17 cellular contexts compared by ENCODE assay signal in genomic region chr5:32126691-32127090, GRCh38. TPM values are rescaled to one million over a fixed set of nuclear protein-coding genes. Genes with fewer than 3 reads are reported as not detected.
DNase-seq lines count a peak whose midpoint lies in the region; ATAC-seq, FAIRE-seq and TF ChIP-seq lines count a peak whose summit lies in the region.
"Had no signal": no experiment of that assay in that cellular context is flagged by ENCODE, and none has a peak within 500 bp of the region (broad histone marks: within the 10 kb centered on the region; RNA-seq: fewer than 3 reads in every experiment).

No MANE protein-coding gene starts in this region.

- H3K9me3 ChIP-seq in right lobe of liver (no peaks in the 10 kb centered on the region), HepG2 (ENCODE audit: low read length) (no peaks in the 10 kb centered on the region), endodermal cell (ENCODE audit: control insufficient read depth, low read length) (no peaks in the 10 kb centered on the region), kidney (ENCODE audit: control insufficient read depth in 1 of 2, low read length in 2 of 2) (no peaks in the 10 kb centered on the region)
- H3K9me3 ChIP-seq: Caco-2, MG63 had no signal

- H3K27ac ChIP-seq in right lobe of liver, result no peak overlapping the region
- no peak overlapping the region for H3K27ac ChIP-seq in HepG2 (ENCODE audit: extremely low read length, insufficient read depth, low read length)
- no peak overlapping the region for H3K27ac ChIP-seq in endodermal cell (ENCODE audit: low read depth, low read length)
- no peak overlapping the region for H3K27ac ChIP-seq in kidney (ENCODE audit: low read depth in 2 of 2, low read length in 2 of 2)
- H3K27ac ChIP-seq: PC-9 had no signal

- H3K79me2 ChIP-seq in HepG2 (ENCODE audit: insufficient read depth, low read length), result peaks cover 37% of the 10 kb centered on the region

- WGBS in right lobe of liver (ENCODE audit: insufficient coverage, low coverage, low lambda C conversion rate, missing lambda C conversion rate), result 19% methylated on average over 1 of the region's 1 CpG
- 90% methylated on average over 1 of the region's 1 CpG for WGBS in HepG2 (ENCODE audit: low lambda C conversion rate)
- 80 to 100% methylated on average over 1 of the region's 1 CpG for WGBS in endodermal cell (ENCODE audit: insufficient coverage in 1 of 2, insufficient read length in 1 of 2), 2 experiments

- peak overlapping the region; percentile 82 for H3K27ac Mint-ChIP-seq in endodermal cell
- no peak overlapping the region for H3K27ac Mint-ChIP-seq in chondrocyte (ENCODE audit: unreplicated experiment)

- H4K20me1 ChIP-seq in HepG2 (ENCODE audit: insufficient read depth, low read length), result peaks cover 8% of the 10 kb centered on the region; the same call in 1 of the 2 replicates

- CTCF ChIA-PET in HepG2 (lab: Yijun Ruan, JAX; ENCODE audit: low intra/inter-chr PET ratio, low total read pairs), result no interaction called here

- H3K4me2 ChIP-seq in HepG2 (ENCODE audit: low read depth, low read length), result no peak overlapping the region
- H3K4me2 ChIP-seq: PC-9 had no signal

- no peak for DNase-seq in right lobe of liver
- no peak for DNase-seq in HepG2 (ENCODE audit: low spot score)
- no peak for DNase-seq in endodermal cell
- DNase-seq in kidney, result no peak
- no peak for DNase-seq in chondrocyte (ENCODE audit: low spot score)
- no peak for DNase-seq in OCI-M2 (lab: John Stamatoyannopoulos, UW; ENCODE audit: unreplicated experiment)
- DNase-seq in NCI-H2196 treated with DMSO at 0.1 percent for 48 hours (lab: John Stamatoyannopoulos, UW; ENCODE audit: unreplicated experiment), result no peak
- DNase-seq: Caco-2; CD4-positive, CD25-positive, alpha-beta regulatory T cell; DMS153; MG63; NCI-H1092; NCI-H146; NCI-H2081; NCI-H510A; NCI-H82; PC-9 had no signal

- no peak for TF ChIP-seq CTCF in right lobe of liver (IDR thresholded peaks at IDR 0.05)
- no peak for TF ChIP-seq CTCF in HepG2 (CRISPR knock-in tag; IDR thresholded peaks at IDR 0.05)
- no peak for TF ChIP-seq CTCF in endodermal cell (conservative IDR thresholded peaks at IDR 0.05)
- TF ChIP-seq CTCF in kidney (IDR thresholded peaks at IDR 0.05; ENCODE audit: borderline replicate concordance, extremely low read depth, insufficient read depth), result no peak
- TF ChIP-seq CTCF in chondrocyte (IDR thresholded peaks at IDR 0.05), result no peak

- H3K4me3 Mint-ChIP-seq in endodermal cell, result no peak overlapping the region
- H3K4me3 Mint-ChIP-seq in chondrocyte (ENCODE audit: unreplicated experiment), result no peak overlapping the region
- H3K4me3 Mint-ChIP-seq: CD4-positive, CD25-positive, alpha-beta regulatory T cell had no signal

- H3K9me3 Mint-ChIP-seq in endodermal cell (no peaks in the 10 kb centered on the region), chondrocyte (ENCODE audit: low read depth) (no peaks in the 10 kb centered on the region)
- H3K9me3 Mint-ChIP-seq: CD4-positive, CD25-positive, alpha-beta regulatory T cell had no signal

- H3K9ac ChIP-seq in HepG2 (ENCODE audit: insufficient read depth, low read depth, low read length) (no peak overlapping the region), endodermal cell (ENCODE audit: extremely low read depth, low read length, poor library complexity, severe bottlenecking) (no peak overlapping the region), kidney (ENCODE audit: low read length in 2 of 2) (no peak overlapping the region)

- FAIRE-seq in HepG2 (lab: Jason Lieb, UNC), result no peak
- peak; percentile 57 for FAIRE-seq in kidney (lab: Jason Lieb, UNC)

- H3K4me1 Mint-ChIP-seq in endodermal cell (peaks cover 10% of the 10 kb centered on the region), chondrocyte (ENCODE audit: low read depth) (peaks cover 51% of the 10 kb centered on the region)

- intact Hi-C loops in right lobe of liver (cut with DNase I) (no loop called here), HepG2 (cut with micrococcal nuclease; ENCODE audit: unreplicated experiment) (no loop called here), kidney (cut with DNase I) (no loop called here)

- peaks cover 0 to 19% (median 8%) of the 10 kb centered on the region in 4 donors for H3K36me3 ChIP-seq in right lobe of liver
- H3K36me3 ChIP-seq in HepG2 (replicated peaks in 1 of 2; ENCODE audit: control insufficient read depth in 1 of 2, insufficient read depth in 2 of 2, low read length in 2 of 2), result peaks cover 15 to 58% of the 10 kb centered on the region in 2 experiments
- peaks cover 93% of the 10 kb centered on the region for H3K36me3 ChIP-seq in endodermal cell (ENCODE audit: control insufficient read depth, insufficient read depth, low read length)
- peaks cover 2 to 7% of the 10 kb centered on the region in 2 donors for H3K36me3 ChIP-seq in kidney (ENCODE audit: control insufficient read depth in 1 of 2, insufficient read depth in 2 of 2, low read length in 2 of 2)

- no TSS peak for BruUV-seq in HepG2 (replicated peaks; lab: Mats Ljungman, UMichigan)

- H3K4me1 ChIP-seq in right lobe of liver (peaks cover 0 to 34% (median 7%) of the 10 kb centered on the region in 4 donors), HepG2 (ENCODE audit: insufficient read depth, low read length) (0 out of 2 replicates have a peak, but pooled peaks cover 13% of the 10 kb centered on the region), endodermal cell (ENCODE audit: control insufficient read depth, insufficient read depth, low read length) (no peaks in the 10 kb centered on the region), kidney (ENCODE audit: control insufficient read depth in 1 of 2, insufficient read depth in 1 of 2, low read depth in 1 of 2, low read length in 2 of 2) (peaks cover 9 to 12% of the 10 kb centered on the region in 2 donors)
- H3K4me1 ChIP-seq: Caco-2 had no signal

- TF ChIP-seq EP300 in HepG2 (IDR thresholded peaks at IDR 0.05; ENCODE audit: low read depth in 2 of 2, low read length in 2 of 2) (no peak), HepG2 (CRISPR knock-in tag; IDR thresholded peaks at IDR 0.05; ENCODE audit: borderline replicate concordance) (no peak)

- no peak for TF ChIP-seq RAD21 in HepG2 (CRISPR knock-in tag; IDR thresholded peaks at IDR 0.05)

- H3K4me3 ChIP-seq in right lobe of liver (no peak overlapping the region), HepG2 (replicated peaks in 1 of 3; ENCODE audit: insufficient read depth in 1 of 3, low read depth in 2 of 3, low read length in 3 of 3) (no peak overlapping the region), endodermal cell (ENCODE audit: low read length) (no peak overlapping the region), kidney (ENCODE audit: low read length in 2 of 2) (no peak overlapping the region)
- H3K4me3 ChIP-seq: MG63, PC-9 had no signal

- H3K27me3 Mint-ChIP-seq in endodermal cell (ENCODE audit: insufficient read depth), result no peaks in the 10 kb centered on the region
- H3K27me3 Mint-ChIP-seq in chondrocyte (ENCODE audit: low read depth), result no peaks in the 10 kb centered on the region
- H3K27me3 Mint-ChIP-seq: CD4-positive, CD25-positive, alpha-beta regulatory T cell had no signal

- H2AFZ ChIP-seq in HepG2 (ENCODE audit: low read length), result no peak overlapping the region
- H2AFZ ChIP-seq: PC-9 had no signal

- in situ Hi-C loops in HepG2 (cut with HindIII; ENCODE audit: extremely low pct_ligation_motif_present, low pct_unique_long_range_greater_than_20kb), result no loop called here

- ATAC-seq in right lobe of liver, result peak; percentile 22 to 55 (median 45)
- ATAC-seq in HepG2, result no peak

- peaks cover 45% of the 10 kb centered on the region for H3K36me3 Mint-ChIP-seq in endodermal cell (ENCODE audit: low read depth)
- peaks cover 13% of the 10 kb centered on the region for H3K36me3 Mint-ChIP-seq in chondrocyte (ENCODE audit: low read depth)

- POLR2A ChIA-PET in HepG2 (lab: Yijun Ruan, JAX), result no interaction called here

- H3K27me3 ChIP-seq in right lobe of liver (no peaks in the 10 kb centered on the region), HepG2 (ENCODE audit: control insufficient read depth in 1 of 2, insufficient read depth in 2 of 2, low read length in 2 of 2) (no peaks in the 10 kb centered on the region), endodermal cell (ENCODE audit: control insufficient read depth, insufficient read depth, low read length, poor library complexity, severe bottlenecking) (no peaks in the 10 kb centered on the region)
- H3K27me3 ChIP-seq: MG63 had no signal

- TF ChIP-seq POLR2A in right lobe of liver (IDR thresholded peaks at IDR 0.05) (no peak), HepG2 (IDR thresholded peaks at IDR 0.05; ENCODE audit: insufficient read depth in 1 of 2, low read depth in 2 of 2, low read length in 2 of 2) (no peak)

TF ChIP-seq in HepG2, 621 proteins besides CTCF, POLR2A, EP300 and RAD21 (continues in another document):
- no peak for TF ChIP-seq ZNF343 (CRISPR knock-in tag; IDR thresholded peaks at IDR 0.05)
- TF ChIP-seq RXRB (CRISPR knock-in tag; IDR thresholded peaks at IDR 0.05; ENCODE audit: borderline replicate concordance), result no peak

RNA-seq across cellular contexts. Expression of gene GOLPH3, which starts 47.4 kb away (rescaled TPM):
- 100 to 1,000 TPM in 3 of 6 experiments, 10 to 100 TPM in 3; 59.1 to 141 (median 95.9) TPM for total RNA-seq in right lobe of liver
- total RNA-seq in HepG2 (2016; rRNA removed; fragmentation: Illumina TruSeq; extraction: Trizol), result 84.5 and 102 TPM in 2 replicates
- 20.7 and 21.6 TPM in 2 replicates for total RNA-seq in HepG2 (2016; cell fraction: cytosol; rRNA removed; fragmentation: Illumina TruSeq; extraction: Trizol; ENCODE audit: low read depth)
- 86.0 and 93.9 TPM in 2 replicates for total RNA-seq in HepG2 (2016; cell fraction: insoluble cytoplasmic fraction; rRNA removed; fragmentation: Illumina TruSeq; extraction: Trizol)
- total RNA-seq in HepG2 (2016; cell fraction: membrane; rRNA removed; fragmentation: Illumina TruSeq; extraction: Trizol), result 76.0 and 82.4 TPM in 2 replicates
- total RNA-seq in HepG2 (2016; cell fraction: nucleus; rRNA removed; fragmentation: Illumina TruSeq; extraction: Trizol), result 42.1 and 43.2 TPM in 2 replicates
- polyA plus RNA-seq in HepG2 (2011; rRNA removed), result 52.5 and 59.5 TPM in 2 replicates
- 36.8 and 52.8 TPM in 2 replicates for polyA plus RNA-seq in HepG2 (2011; cell fraction: cytosol; rRNA removed)
- polyA plus RNA-seq in HepG2 (2011; cell fraction: nucleus; rRNA removed), result 22.0 TPM in 2 replicates
- 57.7 and 69.6 TPM in 2 replicates for polyA plus RNA-seq in HepG2 (2012)
- 12.8 and 16.5 TPM in 2 replicates for polyA plus RNA-seq in HepG2 (2016; cell fraction: cytosol; fragmentation: Illumina TruSeq; extraction: Trizol; ENCODE audit: low read depth)
- polyA plus RNA-seq in HepG2 (2016; cell fraction: insoluble cytoplasmic fraction; fragmentation: Illumina TruSeq; extraction: Trizol; ENCODE audit: low read depth), result 135 and 138 TPM in 2 replicates
- polyA plus RNA-seq in HepG2 (2016; cell fraction: membrane; fragmentation: Illumina TruSeq; extraction: Trizol; ENCODE audit: low read depth), result 56.5 and 60.8 TPM in 2 replicates
- polyA plus RNA-seq in HepG2 (2016; cell fraction: nucleus; fragmentation: Illumina TruSeq; extraction: Trizol; ENCODE audit: insufficient read depth, low read depth), result 72.8 and 76.3 TPM in 2 replicates
- polyA minus RNA-seq in HepG2 (2011; rRNA and poly(A)+ RNA removed; ENCODE audit: low replicate concordance), result 91.4 and 138 TPM in 2 replicates
- polyA minus RNA-seq in HepG2 (2011; cell fraction: cytosol; rRNA and poly(A)+ RNA removed), result 69.1 and 70.2 TPM in 2 replicates
- 52.3 and 58.3 TPM in 2 replicates for polyA minus RNA-seq in HepG2 (2011; cell fraction: nucleus; rRNA and poly(A)+ RNA removed)
- 10 to 100 TPM; 89.4 to 90.7 TPM for total RNA-seq in endodermal cell
- polyA plus RNA-seq in endodermal cell (2013, experiment 1 of 2), result 68.2 TPM
- polyA plus RNA-seq in endodermal cell (2013, experiment 2 of 2), result 64.9 TPM
- 118 TPM for total RNA-seq in kidney
- 38.5 TPM for polyA plus RNA-seq in kidney (ENCODE audit: insufficient read depth, low read depth, low replicate concordance)
- 95.2 to 110 TPM (median 106 TPM) in 3 replicates for total RNA-seq in chondrocyte
